In the genomic region with DNA sequence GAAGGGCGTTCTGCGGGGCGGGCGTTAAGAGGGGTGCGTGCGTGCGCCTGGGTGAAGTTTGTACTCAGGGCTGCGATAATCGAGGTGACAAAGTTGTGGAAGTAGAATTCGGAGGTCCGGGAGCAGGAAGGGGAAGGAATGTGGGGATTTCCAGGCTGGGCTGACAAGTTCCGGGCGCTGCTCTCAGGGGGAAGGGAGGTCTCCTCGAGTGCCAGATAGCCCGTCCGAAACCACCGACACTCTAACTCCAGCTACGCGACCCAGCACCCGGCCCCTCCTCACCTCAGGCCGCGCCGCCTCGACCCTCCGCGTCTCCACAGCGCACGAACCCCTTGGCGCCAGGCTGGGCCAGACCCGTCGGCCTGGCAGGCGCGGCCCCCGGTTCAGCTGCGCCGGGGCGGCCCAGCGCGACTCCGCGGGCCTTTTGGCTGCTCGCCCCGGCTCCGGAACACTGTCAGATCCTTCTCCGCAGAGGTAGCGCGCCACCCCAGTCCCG, we compare ENCODE assay signal across 1 cellular context.
TF ChIP-seq lines count a peak whose summit lies in the region.

A gene (minus strand): TSS at position 462 of the 496 bp plus-strand sequence. CDS start 18,685 bp downstream, outside the sequence.

TF ChIP-seq in K562, 482 proteins besides CTCF, POLR2A, EP300 and RAD21 (continued from another document and continues in another):
- TF ChIP-seq, protein P1, sequence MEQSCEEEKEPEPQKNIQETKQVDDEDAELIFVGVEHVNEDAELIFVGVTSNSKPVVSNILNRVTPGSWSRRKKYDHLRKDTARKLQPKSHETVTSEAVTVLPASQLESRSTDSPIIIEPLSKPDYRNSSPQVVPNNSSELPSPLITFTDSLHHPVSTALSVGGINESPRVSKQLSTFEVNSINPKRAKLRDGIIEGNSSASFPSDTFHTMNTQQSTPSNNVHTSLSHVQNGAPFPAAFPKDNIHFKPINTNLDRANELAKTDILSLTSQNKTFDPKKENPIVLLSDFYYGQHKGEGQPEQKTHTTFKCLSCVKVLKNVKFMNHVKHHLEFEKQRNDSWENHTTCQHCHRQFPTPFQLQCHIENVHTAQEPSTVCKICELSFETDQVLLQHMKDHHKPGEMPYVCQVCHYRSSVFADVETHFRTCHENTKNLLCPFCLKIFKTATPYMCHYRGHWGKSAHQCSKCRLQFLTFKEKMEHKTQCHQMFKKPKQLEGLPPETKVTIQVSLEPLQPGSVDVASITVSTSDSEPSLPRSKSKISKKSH (CRISPR knock-in tag; IDR thresholded peaks at IDR 0.05), result no peak
- TF ChIP-seq ZNF23 (CRISPR knock-in tag; IDR thresholded peaks at IDR 0.05), result no peak
- TF ChIP-seq HLTF (IDR thresholded peaks at IDR 0.05), result no peak
- TF ChIP-seq, protein P2, sequence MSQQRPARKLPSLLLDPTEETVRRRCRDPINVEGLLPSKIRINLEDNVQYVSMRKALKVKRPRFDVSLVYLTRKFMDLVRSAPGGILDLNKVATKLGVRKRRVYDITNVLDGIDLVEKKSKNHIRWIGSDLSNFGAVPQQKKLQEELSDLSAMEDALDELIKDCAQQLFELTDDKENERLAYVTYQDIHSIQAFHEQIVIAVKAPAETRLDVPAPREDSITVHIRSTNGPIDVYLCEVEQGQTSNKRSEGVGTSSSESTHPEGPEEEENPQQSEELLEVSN (IDR thresholded peaks at IDR 0.05; ENCODE audit: borderline replicate concordance in 1 of 2, extremely low read depth in 1 of 2, insufficient read depth in 1 of 2, insufficient read length in 1 of 2, low read depth in 1 of 2, low read length in 1 of 2, poor library complexity in 1 of 2, severe bottlenecking in 1 of 2), result peak; percentile 19 to 36
- TF ChIP-seq, protein P3, sequence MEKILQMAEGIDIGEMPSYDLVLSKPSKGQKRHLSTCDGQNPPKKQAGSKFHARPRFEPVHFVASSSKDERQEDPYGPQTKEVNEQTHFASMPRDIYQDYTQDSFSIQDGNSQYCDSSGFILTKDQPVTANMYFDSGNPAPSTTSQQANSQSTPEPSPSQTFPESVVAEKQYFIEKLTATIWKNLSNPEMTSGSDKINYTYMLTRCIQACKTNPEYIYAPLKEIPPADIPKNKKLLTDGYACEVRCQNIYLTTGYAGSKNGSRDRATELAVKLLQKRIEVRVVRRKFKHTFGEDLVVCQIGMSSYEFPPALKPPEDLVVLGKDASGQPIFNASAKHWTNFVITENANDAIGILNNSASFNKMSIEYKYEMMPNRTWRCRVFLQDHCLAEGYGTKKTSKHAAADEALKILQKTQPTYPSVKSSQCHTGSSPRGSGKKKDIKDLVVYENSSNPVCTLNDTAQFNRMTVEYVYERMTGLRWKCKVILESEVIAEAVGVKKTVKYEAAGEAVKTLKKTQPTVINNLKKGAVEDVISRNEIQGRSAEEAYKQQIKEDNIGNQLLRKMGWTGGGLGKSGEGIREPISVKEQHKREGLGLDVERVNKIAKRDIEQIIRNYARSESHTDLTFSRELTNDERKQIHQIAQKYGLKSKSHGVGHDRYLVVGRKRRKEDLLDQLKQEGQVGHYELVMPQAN (IDR thresholded peaks at IDR 0.05; ENCODE audit: borderline replicate concordance), result 0 out of 2 replicates have a peak, but pooled peaks have one; percentile 46
- no peak for TF ChIP-seq CEBPB (tag; IDR thresholded peaks at IDR 0.05)
- TF ChIP-seq LEF1 (IDR thresholded peaks at IDR 0.05), result no peak
- peak; percentile 32 to 79; a peak in 2 of 4 replicates for TF ChIP-seq NONO (IDR thresholded peaks at IDR 0.05; ENCODE audit: low read depth in 2 of 2, low read length in 1 of 2)
- TF ChIP-seq, protein P4, sequence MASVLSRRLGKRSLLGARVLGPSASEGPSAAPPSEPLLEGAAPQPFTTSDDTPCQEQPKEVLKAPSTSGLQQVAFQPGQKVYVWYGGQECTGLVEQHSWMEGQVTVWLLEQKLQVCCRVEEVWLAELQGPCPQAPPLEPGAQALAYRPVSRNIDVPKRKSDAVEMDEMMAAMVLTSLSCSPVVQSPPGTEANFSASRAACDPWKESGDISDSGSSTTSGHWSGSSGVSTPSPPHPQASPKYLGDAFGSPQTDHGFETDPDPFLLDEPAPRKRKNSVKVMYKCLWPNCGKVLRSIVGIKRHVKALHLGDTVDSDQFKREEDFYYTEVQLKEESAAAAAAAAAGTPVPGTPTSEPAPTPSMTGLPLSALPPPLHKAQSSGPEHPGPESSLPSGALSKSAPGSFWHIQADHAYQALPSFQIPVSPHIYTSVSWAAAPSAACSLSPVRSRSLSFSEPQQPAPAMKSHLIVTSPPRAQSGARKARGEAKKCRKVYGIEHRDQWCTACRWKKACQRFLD (CRISPR knock-in tag; IDR thresholded peaks at IDR 0.05), result peak; percentile 67; the same call in 1 of the 2 replicates
- TF ChIP-seq CREB1 (IDR thresholded peaks at IDR 0.05), result no peak
- TF ChIP-seq CREB1 (CRISPR knock-in tag; IDR thresholded peaks at IDR 0.05), result 0 out of 2 replicates have a peak, but pooled peaks have one; percentile 16
- TF ChIP-seq ETV1 (tag; conservative IDR thresholded peaks at IDR 0.05; ENCODE audit: low read depth), result 0 out of 2 replicates have a peak, but pooled peaks have one; percentile 22
- TF ChIP-seq KDM5B (IDR thresholded peaks at IDR 0.05; ENCODE audit: insufficient replicate concordance, low read depth, low read length), result peak; percentile 72
- TF ChIP-seq, protein P5, sequence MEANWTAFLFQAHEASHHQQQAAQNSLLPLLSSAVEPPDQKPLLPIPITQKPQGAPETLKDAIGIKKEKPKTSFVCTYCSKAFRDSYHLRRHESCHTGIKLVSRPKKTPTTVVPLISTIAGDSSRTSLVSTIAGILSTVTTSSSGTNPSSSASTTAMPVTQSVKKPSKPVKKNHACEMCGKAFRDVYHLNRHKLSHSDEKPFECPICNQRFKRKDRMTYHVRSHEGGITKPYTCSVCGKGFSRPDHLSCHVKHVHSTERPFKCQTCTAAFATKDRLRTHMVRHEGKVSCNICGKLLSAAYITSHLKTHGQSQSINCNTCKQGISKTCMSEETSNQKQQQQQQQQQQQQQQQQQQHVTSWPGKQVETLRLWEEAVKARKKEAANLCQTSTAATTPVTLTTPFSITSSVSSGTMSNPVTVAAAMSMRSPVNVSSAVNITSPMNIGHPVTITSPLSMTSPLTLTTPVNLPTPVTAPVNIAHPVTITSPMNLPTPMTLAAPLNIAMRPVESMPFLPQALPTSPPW (CRISPR knock-in tag; IDR thresholded peaks at IDR 0.05), result no peak
- TF ChIP-seq, protein P6, sequence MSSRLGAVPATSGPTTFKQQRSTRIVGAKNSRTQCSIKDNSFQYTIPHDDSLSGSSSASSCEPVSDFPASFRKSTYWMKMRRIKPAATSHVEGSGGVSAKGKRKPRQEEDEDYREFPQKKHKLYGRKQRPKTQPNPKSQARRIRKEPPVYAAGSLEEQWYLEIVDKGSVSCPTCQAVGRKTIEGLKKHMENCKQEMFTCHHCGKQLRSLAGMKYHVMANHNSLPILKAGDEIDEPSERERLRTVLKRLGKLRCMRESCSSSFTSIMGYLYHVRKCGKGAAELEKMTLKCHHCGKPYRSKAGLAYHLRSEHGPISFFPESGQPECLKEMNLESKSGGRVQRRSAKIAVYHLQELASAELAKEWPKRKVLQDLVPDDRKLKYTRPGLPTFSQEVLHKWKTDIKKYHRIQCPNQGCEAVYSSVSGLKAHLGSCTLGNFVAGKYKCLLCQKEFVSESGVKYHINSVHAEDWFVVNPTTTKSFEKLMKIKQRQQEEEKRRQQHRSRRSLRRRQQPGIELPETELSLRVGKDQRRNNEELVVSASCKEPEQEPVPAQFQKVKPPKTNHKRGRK (tag; IDR thresholded peaks at IDR 0.05), result no peak
- no peak for TF ChIP-seq ZNF217 (CRISPR knock-in tag; IDR thresholded peaks at IDR 0.05)
- TF ChIP-seq, protein P7, sequence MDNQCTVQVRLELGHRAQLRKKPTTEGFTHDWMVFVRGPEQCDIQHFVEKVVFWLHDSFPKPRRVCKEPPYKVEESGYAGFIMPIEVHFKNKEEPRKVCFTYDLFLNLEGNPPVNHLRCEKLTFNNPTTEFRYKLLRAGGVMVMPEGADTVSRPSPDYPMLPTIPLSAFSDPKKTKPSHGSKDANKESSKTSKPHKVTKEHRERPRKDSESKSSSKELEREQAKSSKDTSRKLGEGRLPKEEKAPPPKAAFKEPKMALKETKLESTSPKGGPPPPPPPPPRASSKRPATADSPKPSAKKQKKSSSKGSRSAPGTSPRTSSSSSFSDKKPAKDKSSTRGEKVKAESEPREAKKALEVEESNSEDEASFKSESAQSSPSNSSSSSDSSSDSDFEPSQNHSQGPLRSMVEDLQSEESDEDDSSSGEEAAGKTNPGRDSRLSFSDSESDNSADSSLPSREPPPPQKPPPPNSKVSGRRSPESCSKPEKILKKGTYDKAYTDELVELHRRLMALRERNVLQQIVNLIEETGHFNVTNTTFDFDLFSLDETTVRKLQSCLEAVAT (IDR thresholded peaks at IDR 0.05), result peak; percentile 71 to 85; a peak in 3 of 4 replicates
- TF ChIP-seq PHF8 (IDR thresholded peaks at IDR 0.05; ENCODE audit: borderline replicate concordance, low read length), result peak; percentile 88; the same call in 1 of the 2 replicates
- TF ChIP-seq MAZ (CRISPR knock-in tag; conservative IDR thresholded peaks at IDR 0.05 in 1 of 2, IDR thresholded peaks at IDR 0.05 in 1 of 2), result peak in 1 of 2 experiments; percentile 57; a peak in 1 of 4 replicates
- peak; percentile 82 for TF ChIP-seq CCNT2 (IDR thresholded peaks at IDR 0.05; ENCODE audit: borderline replicate concordance, extremely low read depth, insufficient read length, low read depth, low read length)
- no peak for TF ChIP-seq DIDO1 (tag; IDR thresholded peaks at IDR 0.05; ENCODE audit: low read depth)
- TF ChIP-seq, protein P8, sequence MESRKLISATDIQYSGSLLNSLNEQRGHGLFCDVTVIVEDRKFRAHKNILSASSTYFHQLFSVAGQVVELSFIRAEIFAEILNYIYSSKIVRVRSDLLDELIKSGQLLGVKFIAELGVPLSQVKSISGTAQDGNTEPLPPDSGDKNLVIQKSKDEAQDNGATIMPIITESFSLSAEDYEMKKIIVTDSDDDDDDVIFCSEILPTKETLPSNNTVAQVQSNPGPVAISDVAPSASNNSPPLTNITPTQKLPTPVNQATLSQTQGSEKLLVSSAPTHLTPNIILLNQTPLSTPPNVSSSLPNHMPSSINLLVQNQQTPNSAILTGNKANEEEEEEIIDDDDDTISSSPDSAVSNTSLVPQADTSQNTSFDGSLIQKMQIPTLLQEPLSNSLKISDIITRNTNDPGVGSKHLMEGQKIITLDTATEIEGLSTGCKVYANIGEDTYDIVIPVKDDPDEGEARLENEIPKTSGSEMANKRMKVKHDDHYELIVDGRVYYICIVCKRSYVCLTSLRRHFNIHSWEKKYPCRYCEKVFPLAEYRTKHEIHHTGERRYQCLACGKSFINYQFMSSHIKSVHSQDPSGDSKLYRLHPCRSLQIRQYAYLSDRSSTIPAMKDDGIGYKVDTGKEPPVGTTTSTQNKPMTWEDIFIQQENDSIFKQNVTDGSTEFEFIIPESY (CRISPR knock-in tag; IDR thresholded peaks at IDR 0.05), result no peak
- no peak for TF ChIP-seq SIRT6 (IDR thresholded peaks at IDR 0.05; ENCODE audit: low read depth, low read length)
- peak; percentile 70; the same call in 1 of the 2 replicates for TF ChIP-seq ZC3H4 (CRISPR knock-in tag; IDR thresholded peaks at IDR 0.05; ENCODE audit: borderline replicate concordance)
- no peak for TF ChIP-seq ZFP1 (CRISPR knock-in tag; IDR thresholded peaks at IDR 0.05)
- TF ChIP-seq POLR2AphosphoS5 (IDR thresholded peaks at IDR 0.05; ENCODE audit: control insufficient read depth, insufficient read depth, low read depth, low read length), result peak; percentile 52; the same call in 1 of the 2 replicates
- TF ChIP-seq ARID2 (IDR thresholded peaks at IDR 0.05), result 0 out of 2 replicates have a peak, but pooled peaks have one; percentile 29
- no peak for TF ChIP-seq KAT8 (IDR thresholded peaks at IDR 0.05; ENCODE audit: low read depth)
- TF ChIP-seq, protein P9, sequence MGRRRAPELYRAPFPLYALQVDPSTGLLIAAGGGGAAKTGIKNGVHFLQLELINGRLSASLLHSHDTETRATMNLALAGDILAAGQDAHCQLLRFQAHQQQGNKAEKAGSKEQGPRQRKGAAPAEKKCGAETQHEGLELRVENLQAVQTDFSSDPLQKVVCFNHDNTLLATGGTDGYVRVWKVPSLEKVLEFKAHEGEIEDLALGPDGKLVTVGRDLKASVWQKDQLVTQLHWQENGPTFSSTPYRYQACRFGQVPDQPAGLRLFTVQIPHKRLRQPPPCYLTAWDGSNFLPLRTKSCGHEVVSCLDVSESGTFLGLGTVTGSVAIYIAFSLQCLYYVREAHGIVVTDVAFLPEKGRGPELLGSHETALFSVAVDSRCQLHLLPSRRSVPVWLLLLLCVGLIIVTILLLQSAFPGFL (CRISPR knock-in tag; IDR thresholded peaks at IDR 0.05), result no peak
- no peak for TF ChIP-seq XRCC3 (IDR thresholded peaks at IDR 0.05)
- TF ChIP-seq ZNF583 (CRISPR knock-in tag; IDR thresholded peaks at IDR 0.05), result no peak
- TF ChIP-seq YBX1 (IDR thresholded peaks at IDR 0.05), result no peak
- peak; percentile 96 for TF ChIP-seq RBBP5 (IDR thresholded peaks at IDR 0.05; ENCODE audit: borderline replicate concordance, insufficient read depth, low read length, poor library complexity, severe bottlenecking)
- no peak for TF ChIP-seq CREM (IDR thresholded peaks at IDR 0.05; ENCODE audit: low read depth)
- TF ChIP-seq SIX5 (IDR thresholded peaks at IDR 0.05; ENCODE audit: borderline replicate concordance in 1 of 2, insufficient read depth in 1 of 2, low read depth in 1 of 2, low read length in 2 of 2), result no peak
- TF ChIP-seq, protein P10, sequence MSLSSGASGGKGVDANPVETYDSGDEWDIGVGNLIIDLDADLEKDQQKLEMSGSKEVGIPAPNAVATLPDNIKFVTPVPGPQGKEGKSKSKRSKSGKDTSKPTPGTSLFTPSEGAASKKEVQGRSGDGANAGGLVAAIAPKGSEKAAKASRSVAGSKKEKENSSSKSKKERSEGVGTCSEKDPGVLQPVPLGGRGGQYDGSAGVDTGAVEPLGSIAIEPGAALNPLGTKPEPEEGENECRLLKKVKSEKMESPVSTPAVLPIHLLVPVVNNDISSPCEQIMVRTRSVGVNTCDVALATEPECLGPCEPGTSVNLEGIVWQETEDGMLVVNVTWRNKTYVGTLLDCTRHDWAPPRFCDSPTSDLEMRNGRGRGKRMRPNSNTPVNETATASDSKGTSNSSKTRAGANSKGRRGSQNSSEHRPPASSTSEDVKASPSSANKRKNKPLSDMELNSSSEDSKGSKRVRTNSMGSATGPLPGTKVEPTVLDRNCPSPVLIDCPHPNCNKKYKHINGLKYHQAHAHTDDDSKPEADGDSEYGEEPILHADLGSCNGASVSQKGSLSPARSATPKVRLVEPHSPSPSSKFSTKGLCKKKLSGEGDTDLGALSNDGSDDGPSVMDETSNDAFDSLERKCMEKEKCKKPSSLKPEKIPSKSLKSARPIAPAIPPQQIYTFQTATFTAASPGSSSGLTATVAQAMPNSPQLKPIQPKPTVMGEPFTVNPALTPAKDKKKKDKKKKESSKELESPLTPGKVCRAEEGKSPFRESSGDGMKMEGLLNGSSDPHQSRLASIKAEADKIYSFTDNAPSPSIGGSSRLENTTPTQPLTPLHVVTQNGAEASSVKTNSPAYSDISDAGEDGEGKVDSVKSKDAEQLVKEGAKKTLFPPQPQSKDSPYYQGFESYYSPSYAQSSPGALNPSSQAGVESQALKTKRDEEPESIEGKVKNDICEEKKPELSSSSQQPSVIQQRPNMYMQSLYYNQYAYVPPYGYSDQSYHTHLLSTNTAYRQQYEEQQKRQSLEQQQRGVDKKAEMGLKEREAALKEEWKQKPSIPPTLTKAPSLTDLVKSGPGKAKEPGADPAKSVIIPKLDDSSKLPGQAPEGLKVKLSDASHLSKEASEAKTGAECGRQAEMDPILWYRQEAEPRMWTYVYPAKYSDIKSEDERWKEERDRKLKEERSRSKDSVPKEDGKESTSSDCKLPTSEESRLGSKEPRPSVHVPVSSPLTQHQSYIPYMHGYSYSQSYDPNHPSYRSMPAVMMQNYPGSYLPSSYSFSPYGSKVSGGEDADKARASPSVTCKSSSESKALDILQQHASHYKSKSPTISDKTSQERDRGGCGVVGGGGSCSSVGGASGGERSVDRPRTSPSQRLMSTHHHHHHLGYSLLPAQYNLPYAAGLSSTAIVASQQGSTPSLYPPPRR (CRISPR knock-in tag; IDR thresholded peaks at IDR 0.05; ENCODE audit: borderline replicate concordance), result no peak
- peak; percentile 92 for TF ChIP-seq ZFX (CRISPR knock-in tag; IDR thresholded peaks at IDR 0.05)
- TF ChIP-seq SIN3A (IDR thresholded peaks at IDR 0.05; ENCODE audit: borderline replicate concordance in 2 of 2, control insufficient read depth in 1 of 2, low read depth in 2 of 2, low read length in 2 of 2), result peak; percentile 21 to 70; a peak in 2 of 4 replicates
